9 cellular contexts compared by ENCODE assay signal in the genomic region with DNA sequence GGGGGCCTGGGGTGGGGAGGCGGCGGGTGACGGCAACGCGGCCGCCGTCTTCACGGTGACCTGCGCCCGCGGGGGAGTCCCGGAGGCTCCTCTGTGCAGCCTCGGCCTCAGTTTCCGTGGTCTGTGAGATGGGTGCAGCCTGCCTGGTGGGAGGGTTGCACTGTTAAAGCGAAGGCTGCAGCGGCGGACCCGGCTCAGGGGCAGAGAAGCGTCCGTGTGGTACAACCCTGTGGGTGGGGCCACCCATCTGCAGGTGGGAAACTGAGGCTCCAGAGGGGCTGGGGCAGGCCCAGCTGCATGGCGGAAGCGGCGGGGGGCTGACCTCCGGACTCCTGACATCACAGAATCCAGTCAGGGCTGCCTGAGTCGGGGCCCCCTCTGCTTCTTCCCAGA. TPM values are rescaled to one million over a fixed set of nuclear protein-coding genes. Genes with fewer than 3 reads are reported as not detected.
A peak's percentile ranks its signal among the peaks of the same experiment; 100 is the strongest.
DNase-seq lines count a peak whose midpoint lies in the region; ATAC-seq and TF ChIP-seq lines count a peak whose summit lies in the region.
"Had no signal": no experiment of that assay in that cellular context is flagged by ENCODE, and none has a peak within 500 bp of the region (broad histone marks: within the 10 kb centered on the region; RNA-seq: fewer than 3 reads in every experiment).

No MANE protein-coding gene starts in this region.

- H3K4me1 Mint-ChIP-seq in IgD-negative memory B cell: peaks cover 14 to 26% (median 21%) of the 10 kb centered on the region in 3 donors
- peaks cover 10% of the 10 kb centered on the region for H3K4me1 Mint-ChIP-seq in activated naive CD4-positive, alpha-beta T cell treated with anti-CD3 and anti-CD28 coated beads, Interleukin-2, amount 10 ng/mL, durations not matched to agents 7 days and 5 days

- H3K36me3 Mint-ChIP-seq in IgD-negative memory B cell: no peaks in the 10 kb centered on the region
- peaks cover 2% of the 10 kb centered on the region for H3K36me3 Mint-ChIP-seq in activated naive CD4-positive, alpha-beta T cell treated with anti-CD3 and anti-CD28 coated beads, Interleukin-2, amount 10 ng/mL, durations not matched to agents 7 days and 5 days

- H3K4me1 ChIP-seq in ectodermal cell (ENCODE audit: control insufficient read depth, insufficient read depth, low read length) (peaks cover 2% of the 10 kb centered on the region), psoas muscle (peaks cover 9% of the 10 kb centered on the region)

- no peaks in the 10 kb centered on the region for H3K27me3 Mint-ChIP-seq in IgD-negative memory B cell
- peaks cover 12% of the 10 kb centered on the region for H3K27me3 Mint-ChIP-seq in activated naive CD4-positive, alpha-beta T cell treated with anti-CD3 and anti-CD28 coated beads, Interleukin-2, amount 10 ng/mL, durations not matched to agents 7 days and 5 days
- H3K27me3 Mint-ChIP-seq: CD4-positive, alpha-beta T cell had no signal

- WGBS in ectodermal cell, 2 experiments: 55 to 58% methylated on average over 25 of the region's 25 CpGs
- WGBS in psoas muscle, 3 donors: 46 to 47% (median 46%) methylated on average over 25 of the region's 25 CpGs

- no peaks in the 10 kb centered on the region for H3K9me3 ChIP-seq in ectodermal cell (ENCODE audit: control insufficient read depth, low read length)
- no peaks in the 10 kb centered on the region for H3K9me3 ChIP-seq in psoas muscle

- intact Hi-C loops in psoas muscle (cut with DNase I): no loop called here

- DNase-seq in BJ (ENCODE audit: low read depth) (no peak), psoas muscle (no peak), H4 (ENCODE audit: low spot score) (no peak), DMS53 treated with DMSO at 0.1 percent for 48 hours (lab: John Stamatoyannopoulos, UW; ENCODE audit: unreplicated experiment) (no peak)
- DNase-seq in activated naive CD4-positive, alpha-beta T cell treated with anti-CD3 and anti-CD28 coated beads, Interleukin-2, amount 10 ng/mL, durations not matched to agents 7 days and 5 days: no peak

- H3K36me3 ChIP-seq in BJ (ENCODE audit: control insufficient read depth, insufficient read depth, low read length) (peaks cover 2% of the 10 kb centered on the region; the same call in 1 of the 2 replicates), ectodermal cell (ENCODE audit: control insufficient read depth, insufficient read depth, low read length) (no peaks in the 10 kb centered on the region), psoas muscle (ENCODE audit: insufficient read depth in 1 of 2, low read depth in 1 of 2) (peaks cover 2 to 3% of the 10 kb centered on the region in 2 donors)

- CTCF ChIA-PET in BJ (lab: Yijun Ruan, JAX): no interaction called here
- CTCF ChIA-PET in activated naive CD4-positive, alpha-beta T cell treated with anti-CD3 and anti-CD28 coated beads, Interleukin-2, amount 10 ng/mL, durations not matched to agents 7 days and 5 days (lab: Charles Lee): no interaction called here

- peak overlapping the region in 3 of 4 donors; percentile 9 to 81 (median 44) for H3K4me3 Mint-ChIP-seq in IgD-negative memory B cell
- H3K4me3 Mint-ChIP-seq in activated naive CD4-positive, alpha-beta T cell treated with anti-CD3 and anti-CD28 coated beads, Interleukin-2, amount 10 ng/mL, durations not matched to agents 7 days and 5 days: no peak overlapping the region

- no peaks in the 10 kb centered on the region for H3K27me3 ChIP-seq in BJ (ENCODE audit: control insufficient read depth, insufficient read depth, low read length)
- peaks cover 37% of the 10 kb centered on the region for H3K27me3 ChIP-seq in ectodermal cell (ENCODE audit: control insufficient read depth, insufficient read depth, low read length, poor library complexity, severe bottlenecking)
- no peaks in the 10 kb centered on the region for H3K27me3 ChIP-seq in psoas muscle (ENCODE audit: insufficient read depth in 3 of 3, low read length in 2 of 3)

- H3K9me3 Mint-ChIP-seq in IgD-negative memory B cell: peaks cover 0 to 2% (median 0%) of the 10 kb centered on the region in 3 donors
- H3K9me3 Mint-ChIP-seq in activated naive CD4-positive, alpha-beta T cell treated with anti-CD3 and anti-CD28 coated beads, Interleukin-2, amount 10 ng/mL, durations not matched to agents 7 days and 5 days: no peaks in the 10 kb centered on the region
- H3K9me3 Mint-ChIP-seq: CD4-positive, alpha-beta T cell had no signal

- no peak overlapping the region for H3K27ac ChIP-seq in ectodermal cell (ENCODE audit: insufficient read depth, low read depth, low read length, poor library complexity, severe bottlenecking)
- H3K27ac ChIP-seq in psoas muscle: no peak overlapping the region

- peak overlapping the region in 2 of 3 donors; percentile 37 to 57 for H3K27ac Mint-ChIP-seq in IgD-negative memory B cell
- no peak overlapping the region for H3K27ac Mint-ChIP-seq in activated naive CD4-positive, alpha-beta T cell treated with anti-CD3 and anti-CD28 coated beads, Interleukin-2, amount 10 ng/mL, durations not matched to agents 7 days and 5 days

- ATAC-seq in psoas muscle (no peak), HG03571 (IDR thresholded peaks at IDR 0.05; ENCODE audit: unreplicated experiment) (no peak)

- POLR2A ChIA-PET in BJ (lab: Charles Lee): no interaction called here

- TF ChIP-seq CTCF in BJ (IDR thresholded peaks at IDR 0.05; ENCODE audit: insufficient read depth, low read depth, low read length) (no peak), psoas muscle (IDR thresholded peaks at IDR 0.05) (no peak)

- H3K4me3 ChIP-seq in BJ (ENCODE audit: low read depth, low read length) (peak overlapping the region; percentile 32), ectodermal cell (ENCODE audit: insufficient read depth, low read depth, low read length) (peak overlapping the region; percentile 25), psoas muscle (peak overlapping the region; percentile 63)

RNA-seq across cellular contexts. Expression of gene FGF22, which starts 0.5 kb away (rescaled TPM):
- polyA plus RNA-seq in BJ (2011; rRNA removed) (0.05 TPM in 1 of 2 replicates, not detected in the other), IgD-negative memory B cell (not detected), psoas muscle (under 1 TPM; 0.14 to 0.42 (median 0.16) TPM)
- not detected in 2 replicates for polyA minus RNA-seq in BJ (2011; rRNA and poly(A)+ RNA removed)
- polyA plus RNA-seq in ectodermal cell (2013, experiment 1 of 4): 0.43 TPM
- polyA plus RNA-seq in ectodermal cell (2013, experiment 2 of 4): 0.34 TPM
- 0.53 TPM for polyA plus RNA-seq in ectodermal cell (2013, experiment 3 of 4)
- polyA plus RNA-seq in ectodermal cell (2013, experiment 4 of 4): 0.20 TPM
- total RNA-seq in psoas muscle: under 1 TPM in 2 of 4 donors, not detected in 2; 0.15 to 0.26 TPM
- not detected in 2 replicates for total RNA-seq in H4 (2014; rRNA removed; shearing (Covaris generic))

RNA-seq across cellular contexts. Expression of gene POLRMT, which starts 6.8 kb away (rescaled TPM):
- polyA plus RNA-seq in BJ (2011; rRNA removed): 21.9 and 38.6 TPM in 2 replicates
- polyA minus RNA-seq in BJ (2011; rRNA and poly(A)+ RNA removed): 54.6 and 106 TPM in 2 replicates
- polyA plus RNA-seq in IgD-negative memory B cell: 41.9 TPM
- 67.1 TPM for polyA plus RNA-seq in ectodermal cell (2013, experiment 1 of 4)
- polyA plus RNA-seq in ectodermal cell (2013, experiment 2 of 4): 67.3 TPM
- polyA plus RNA-seq in ectodermal cell (2013, experiment 3 of 4): 49.6 TPM
- 56.8 TPM for polyA plus RNA-seq in ectodermal cell (2013, experiment 4 of 4)
- 10 to 100 TPM; 66.1 to 99.8 (median 81.4) TPM for total RNA-seq in psoas muscle
- 10 to 100 TPM; 61.7 to 79.6 (median 66.5) TPM for polyA plus RNA-seq in psoas muscle
- total RNA-seq in H4 (2014; rRNA removed; shearing (Covaris generic)): 19.9 and 21.5 TPM in 2 replicates

RNA-seq across cellular contexts. Expression of gene RNF126, which starts 22.9 kb away (rescaled TPM):
- polyA plus RNA-seq in BJ (2011; rRNA removed) (2.7 and 2.9 TPM in 2 replicates), IgD-negative memory B cell (108 TPM), psoas muscle (10 to 100 TPM; 48.8 to 72.1 (median 63.3) TPM)
- 2.7 and 4.4 TPM in 2 replicates for polyA minus RNA-seq in BJ (2011; rRNA and poly(A)+ RNA removed)
- 44.2 TPM for polyA plus RNA-seq in ectodermal cell (2013, experiment 1 of 4)
- 48.1 TPM for polyA plus RNA-seq in ectodermal cell (2013, experiment 2 of 4)
- polyA plus RNA-seq in ectodermal cell (2013, experiment 3 of 4): 51.1 TPM
- 47.9 TPM for polyA plus RNA-seq in ectodermal cell (2013, experiment 4 of 4)
- total RNA-seq in psoas muscle: 10 to 100 TPM; 25.2 to 62.9 (median 50.4) TPM
- total RNA-seq in H4 (2014; rRNA removed; shearing (Covaris generic)): 23.8 and 27.4 TPM in 2 replicates

RNA-seq across cellular contexts. Expression of gene FSTL3, which starts 36.0 kb away (rescaled TPM):
- polyA plus RNA-seq in BJ (2011; rRNA removed) (62.5 and 83.2 TPM in 2 replicates), IgD-negative memory B cell (1.7 TPM), psoas muscle (10 to 100 TPM in 1 of 3 donors, 1 to 10 TPM in 2; 4.3 to 30.3 (median 6.1) TPM)
- polyA minus RNA-seq in BJ (2011; rRNA and poly(A)+ RNA removed): 25.0 and 32.2 TPM in 2 replicates
- polyA plus RNA-seq in ectodermal cell (2013, experiment 1 of 4): 7.5 TPM
- polyA plus RNA-seq in ectodermal cell (2013, experiment 2 of 4): 7.2 TPM
- polyA plus RNA-seq in ectodermal cell (2013, experiment 3 of 4): 8.0 TPM
- 7.2 TPM for polyA plus RNA-seq in ectodermal cell (2013, experiment 4 of 4)
- 10 to 100 TPM in 2 of 4 donors, 1 to 10 TPM in 2; 5.4 to 11.5 (median 8.5) TPM for total RNA-seq in psoas muscle
- total RNA-seq in H4 (2014; rRNA removed; shearing (Covaris generic)): 35.6 and 45.6 TPM in 2 replicates

RNA-seq across cellular contexts. Expression of gene HCN2, which starts 50.5 kb away (rescaled TPM):
- polyA plus RNA-seq in BJ (2011; rRNA removed): 0.83 and 1.5 TPM in 2 replicates
- 3.1 and 6.0 TPM in 2 replicates for polyA minus RNA-seq in BJ (2011; rRNA and poly(A)+ RNA removed)
- not detected for polyA plus RNA-seq in IgD-negative memory B cell
- 0.41 TPM for polyA plus RNA-seq in ectodermal cell (2013, experiment 1 of 4)
- polyA plus RNA-seq in ectodermal cell (2013, experiment 2 of 4): 0.89 TPM
- 0.64 TPM for polyA plus RNA-seq in ectodermal cell (2013, experiment 3 of 4)
- polyA plus RNA-seq in ectodermal cell (2013, experiment 4 of 4): 0.49 TPM
- total RNA-seq in psoas muscle: under 1 TPM in 2 of 4 donors, not detected in 2; 0.08 to 0.13 TPM
- polyA plus RNA-seq in psoas muscle: under 1 TPM in 2 of 3 donors, not detected in 1; 0.04 to 0.05 TPM
- total RNA-seq in H4 (2014; rRNA removed; shearing (Covaris generic)): 4.5 and 4.6 TPM in 2 replicates

Comparison
In these comparisons a context has a peak if more than half of its experiments do, and no peak if none do; other contexts are left out.
1. RNA of gene RNF126, which starts 22.9 kb away (polyA plus RNA-seq): 108 TPM in IgD-negative memory B cell (single experiment) and 48.8 to 72.1 TPM in psoas muscle; 2.7 to 2.9 TPM in BJ; every median in the first group is over 10 times any median in the second.
2. Peak in every context shown above with its lines, with median percentiles within 50 percentile points of each other: H3K4me3 ChIP-seq.